ENCODE assay signal across 12 cellular contexts in the genomic region with DNA sequence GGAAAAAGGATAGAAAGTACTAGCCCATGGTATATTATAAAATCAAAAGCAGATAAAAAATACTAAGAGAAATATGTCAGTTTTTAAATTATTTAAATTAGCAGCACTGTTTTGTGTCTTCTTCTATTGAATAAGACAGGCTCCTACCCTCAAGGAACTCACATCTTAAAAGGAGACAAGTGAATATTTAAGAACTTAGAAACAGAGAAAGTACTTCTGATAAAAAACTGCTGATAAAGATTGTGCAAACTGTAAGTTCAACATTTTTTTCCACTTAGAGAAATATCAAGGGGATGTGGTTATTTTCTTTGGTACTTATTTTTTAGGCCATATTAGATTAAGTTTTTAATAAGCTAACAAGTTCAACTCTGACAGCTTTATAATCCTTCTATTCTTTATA. TPM values are rescaled to one million over a fixed set of nuclear protein-coding genes. Genes with fewer than 3 reads are reported as not detected.
DNase-seq lines count a peak whose midpoint lies in the region; ATAC-seq and TF ChIP-seq lines count a peak whose summit lies in the region.
"Had no signal": no experiment of that assay in that cellular context is flagged by ENCODE, and none has a peak within 500 bp of the region (broad histone marks: within the 10 kb centered on the region; RNA-seq: fewer than 3 reads in every experiment).

No MANE protein-coding gene starts in this region.

- peaks cover 32% of the 10 kb centered on the region for H3F3A ChIP-seq in GM23248 (ENCODE audit: insufficient read depth)

- no peak for ATAC-seq in gastrocnemius medialis
- no peak for ATAC-seq in HG02642 (IDR thresholded peaks at IDR 0.05; ENCODE audit: poor library complexity, unreplicated experiment)
- no peak for ATAC-seq in GM18861 (IDR thresholded peaks at IDR 0.05; ENCODE audit: unreplicated experiment)
- ATAC-seq in GM18909 (IDR thresholded peaks at IDR 0.05; ENCODE audit: poor library complexity, unreplicated experiment) = no peak

- in situ Hi-C loops in GM23248 (cut with MboI) = no loop called here
- in situ Hi-C loops in gastrocnemius medialis (cut with MboI; ENCODE audit: low sequenced_read_pairs in 4 of 4) = loop anchor here in 2 of 4 donors (25.0 kb wide), 2 partner anchors 387 to 437 kb away; no protein-coding TSS in a partner anchor

- H3K36me3 ChIP-seq in GM23248 (ENCODE audit: low read depth) (no peaks in the 10 kb centered on the region), ascending aorta (no peaks in the 10 kb centered on the region), gastrocnemius medialis (no peaks in the 10 kb centered on the region)
- H3K36me3 ChIP-seq: brain microvascular endothelial cell had no signal

- peaks cover 43% of the 10 kb centered on the region for H3K4me1 ChIP-seq in GM23248 (ENCODE audit: insufficient read depth)
- peaks cover 6 to 10% of the 10 kb centered on the region in 2 donors for H3K4me1 ChIP-seq in ascending aorta
- H3K4me1 ChIP-seq in gastrocnemius medialis = peaks cover 31 to 38% of the 10 kb centered on the region in 2 donors

- TF ChIP-seq CTCF in ascending aorta (IDR thresholded peaks at IDR 0.05) (no peak), gastrocnemius medialis (IDR thresholded peaks at IDR 0.05 in 4 of 5, conservative IDR thresholded peaks at IDR 0.05 in 1 of 5) (no peak)

- H3K4me3 ChIP-seq in GM23248 (no peak overlapping the region), ascending aorta (no peak overlapping the region), gastrocnemius medialis (no peak overlapping the region)
- H3K4me3 ChIP-seq: testis had no signal

- no peak for TF ChIP-seq POLR2A in gastrocnemius medialis (IDR thresholded peaks at IDR 0.05)

- H4K20me1 ChIP-seq in GM23248 (ENCODE audit: insufficient read depth) = no peaks in the 10 kb centered on the region

- peaks cover 61% of the 10 kb centered on the region for H3K79me2 ChIP-seq in GM23248 (ENCODE audit: insufficient read depth)

- intact Hi-C loops in ascending aorta (cut with DNase I) = loop anchor here (10.0 kb wide), 1 partner anchor 596 kb away; a partner anchor contains a TSS
- intact Hi-C loops in gastrocnemius medialis (cut with DNase I; ENCODE audit: low total_unique reads) = no loop called here

- DNase-seq in GM23248 (no peak), NOMO-1 treated with DMSO at 0.1 percent for 48 hours (lab: John Stamatoyannopoulos, UW; ENCODE audit: unreplicated experiment) (peak; percentile 31), ascending aorta (ENCODE audit: low spot score in 2 of 2) (no peak), gastrocnemius medialis (no peak)
- DNase-seq: activated T-cell treated with anti-CD3 and anti-CD28 coated beads for 4 hours, brain microvascular endothelial cell, NCI-H1092 treated with DMSO at 0.1 percent for 48 hours, small intestine, testis had no signal

- H3K4me2 ChIP-seq in GM23248 (ENCODE audit: unreplicated experiment) = no peak overlapping the region

- no peaks in the 10 kb centered on the region for H3K9me2 ChIP-seq in GM23248 (ENCODE audit: insufficient read depth)

- H3K9me3 ChIP-seq in GM23248 (ENCODE audit: low read depth) (no peaks in the 10 kb centered on the region), ascending aorta (no peaks in the 10 kb centered on the region), gastrocnemius medialis (no peaks in the 10 kb centered on the region)
- H3K9me3 ChIP-seq: testis had no signal

- H3K9ac ChIP-seq in GM23248 = no peak overlapping the region

- 0 out of 2 replicates have a peak overlapping the region, but pooled peaks have one; percentile 13 for H2AFZ ChIP-seq in GM23248

- H3K27ac ChIP-seq in GM23248 = no peak overlapping the region
- H3K27ac ChIP-seq in ascending aorta = peak overlapping the region; percentile 8 to 23
- peak overlapping the region; percentile 24 to 93 (median 74) for H3K27ac ChIP-seq in gastrocnemius medialis
- H3K27ac ChIP-seq: brain microvascular endothelial cell had no signal

- no peaks in the 10 kb centered on the region for H3K27me3 ChIP-seq in GM23248 (replicated peaks; ENCODE audit: insufficient read depth)
- no peaks in the 10 kb centered on the region for H3K27me3 ChIP-seq in ascending aorta
- no peaks in the 10 kb centered on the region for H3K27me3 ChIP-seq in gastrocnemius medialis
- H3K27me3 ChIP-seq: brain microvascular endothelial cell, testis had no signal

RNA-seq across cellular contexts. Expression of a gene that starts 3.0 kb away (rescaled TPM):
- total RNA-seq in GM23248 (2014; rRNA removed; shearing (Covaris generic)) = 55.6 and 68.9 TPM in 2 replicates
- 22.6 and 23.1 TPM in 2 replicates for polyA plus RNA-seq in GM23248 (2016; fragmentation: Nextera tagmentation; extraction: Ambion mirVana)
- 19.7 TPM for total RNA-seq in ascending aorta
- total RNA-seq in gastrocnemius medialis = 100 to 1,000 TPM in 2 of 4 donors, 10 to 100 TPM in 2; 97.1 to 121 (median 105) TPM
